Comparison of ENCODE assay signal across 18 cellular contexts in the genomic region with DNA sequence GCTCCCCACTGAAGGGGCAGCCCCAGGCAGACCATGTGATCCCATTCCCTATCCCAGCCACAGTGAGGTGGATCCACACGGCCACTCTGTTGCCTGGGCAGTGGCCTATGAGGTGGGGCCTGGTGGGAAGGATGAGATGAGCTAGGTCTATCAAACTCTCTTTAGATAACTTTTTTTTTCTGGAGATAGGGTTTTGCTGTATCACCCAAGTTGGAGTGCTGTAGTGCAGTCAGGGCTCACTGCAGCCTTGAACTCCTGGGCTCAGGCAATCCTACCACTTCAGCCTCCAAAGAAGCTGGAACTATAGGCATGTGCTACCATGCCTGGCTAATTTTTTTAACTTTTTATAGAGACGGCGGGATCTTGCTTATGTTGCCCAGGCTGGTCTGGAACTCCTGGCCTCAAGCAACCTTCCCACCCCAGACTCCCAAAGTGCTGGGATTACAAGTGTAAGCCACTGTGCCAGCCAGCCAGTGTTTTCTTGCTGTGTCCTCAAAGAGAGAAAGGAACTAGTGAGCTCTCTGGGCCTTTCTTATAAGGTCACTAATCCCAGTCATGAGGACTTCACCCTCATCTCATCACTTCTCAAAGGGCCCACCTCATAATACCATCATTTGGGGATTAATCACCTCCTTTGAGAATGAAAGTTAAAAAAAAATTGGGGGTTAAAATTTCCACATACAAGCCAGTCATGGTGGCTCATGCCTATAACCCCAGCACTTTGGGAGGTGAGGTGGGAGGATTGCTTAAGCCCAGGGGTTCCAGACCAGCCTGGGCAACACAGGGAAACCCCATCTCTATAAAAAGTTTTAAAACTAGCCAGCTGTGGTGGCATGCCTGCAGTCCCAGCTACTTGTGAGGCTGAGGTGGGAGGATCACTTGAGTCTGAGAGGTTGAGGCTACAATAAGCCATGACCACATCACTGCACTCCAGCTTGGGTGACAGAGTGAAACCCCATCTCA. TPM values are rescaled to one million over a fixed set of nuclear protein-coding genes. Genes with fewer than 3 reads are reported as not detected.
DNase-seq lines count a peak whose midpoint lies in the region; ATAC-seq, FAIRE-seq and TF ChIP-seq lines count a peak whose summit lies in the region.
"Had no signal": no experiment of that assay in that cellular context is flagged by ENCODE, and none has a peak within 500 bp of the region (broad histone marks: within the 10 kb centered on the region; RNA-seq: fewer than 3 reads in every experiment).

No MANE protein-coding gene starts in this region.

- TF ChIP-seq EP300 in K562 (IDR thresholded peaks at IDR 0.05; ENCODE audit: low read length), result no peak

- peaks cover 28% of the 10 kb centered on the region for H3K27me3 Mint-ChIP-seq in T-helper 2 cell treated with Interferon-gamma antibody and Interleukin-4, amounts not matched to agents 5 μg/mL and 100 μg/mL, for 36 hours (ENCODE audit: low read depth)
- H3K27me3 Mint-ChIP-seq in natural killer cell treated with Interleukin-12 subunit alpha and Interleukin-12 subunit beta and Interleukin-15 and Interleukin-18, amount 100 ng/mL, for 72 hours, result peaks cover 6 to 9% of the 10 kb centered on the region in 2 donors

- CTCF ChIA-PET in K562 (lab: Yijun Ruan, JAX; ENCODE audit: low intra/inter-chr PET ratio) (no interaction called here), HEK293T (lab: Yijun Ruan, JAX) (interaction anchor here (0.7 to 1.1 kb wide), 2 partner anchors 16 to 29 kb away, joined by 3 to 4 read pairs; no protein-coding TSS in a partner anchor)

- peaks cover 11% of the 10 kb centered on the region for H3K4me1 Mint-ChIP-seq in T-helper 2 cell treated with Interferon-gamma antibody and Interleukin-4, amounts not matched to agents 5 μg/mL and 100 μg/mL, for 36 hours (ENCODE audit: low read depth)
- peaks cover 15 to 30% of the 10 kb centered on the region in 2 donors for H3K4me1 Mint-ChIP-seq in natural killer cell treated with Interleukin-12 subunit alpha and Interleukin-12 subunit beta and Interleukin-15 and Interleukin-18, amount 100 ng/mL, for 72 hours (ENCODE audit: low read depth in 2 of 2)

- WGBS in K562 (ENCODE audit: insufficient coverage, low coverage, missing lambda C conversion rate), result 39% methylated on average over 3 of the region's 3 CpGs

- BruUV-seq in K562 (replicated peaks; lab: Mats Ljungman, UMichigan), result no TSS peak

- H3K36me3 Mint-ChIP-seq in T-helper 2 cell treated with Interferon-gamma antibody and Interleukin-4, amounts not matched to agents 5 μg/mL and 100 μg/mL, for 36 hours (ENCODE audit: low read depth), result no peaks in the 10 kb centered on the region
- H3K36me3 Mint-ChIP-seq in natural killer cell treated with Interleukin-12 subunit alpha and Interleukin-12 subunit beta and Interleukin-15 and Interleukin-18, amount 100 ng/mL, for 72 hours, result no peaks in the 10 kb centered on the region

- FAIRE-seq in K562 (lab: Jason Lieb, UNC), result no peak
- FAIRE-seq: colon had no signal

- no peak overlapping the region for H3K4me2 ChIP-seq in K562 (ENCODE audit: insufficient read depth, low read length)

- H4K20me1 ChIP-seq in K562 (replicated peaks; ENCODE audit: control insufficient read depth, insufficient read depth, low read length), result no peaks in the 10 kb centered on the region

- H3K9me3 ChIP-seq in K562 (replicated peaks; ENCODE audit: control insufficient read depth, insufficient read depth, low read depth, low read length), result no peaks in the 10 kb centered on the region
- H3K9me3 ChIP-seq: heart left ventricle, left lung, uterus had no signal

- H3K27me3 ChIP-seq in K562 (ENCODE audit: control insufficient read depth in 2 of 2, insufficient read depth in 2 of 2, low read length in 2 of 2), result no peaks in the 10 kb centered on the region
- H3K27me3 ChIP-seq: heart left ventricle, left lung, uterus had no signal

- ATAC-seq in K562, result peak; percentile 29
- ATAC-seq in natural killer cell treated with Interleukin-12 subunit alpha and Interleukin-12 subunit beta and Interleukin-15 and Interleukin-18, amount 100 ng/mL, for 72 hours, result peak; percentile 64 to 91
- ATAC-seq: heart left ventricle, left lung had no signal

- in situ Hi-C loops in K562 (cut with MboI), result no loop called here
- in situ Hi-C loops in G401 (cut with HindIII; ENCODE audit: low sequenced_read_pairs), result no loop called here

- TF ChIP-seq RAD21 in K562 (CRISPR knock-in tag; conservative IDR thresholded peaks at IDR 0.05 in 1 of 2, IDR thresholded peaks at IDR 0.05 in 1 of 2), result no peak

- TF ChIP-seq POLR2A in K562 (conservative IDR thresholded peaks at IDR 0.05), result no peak

- POLR2A ChIA-PET in K562 (lab: Yijun Ruan, JAX) (interaction anchor here (0.6 to 2.5 kb wide), 15 partner anchors 9 to 839 kb away, joined by 3 to 15 read pairs (median 3); partner anchors contain the start of gene H3-3A), HEK293T (lab: Yijun Ruan, JAX) (interaction anchor here (1.1 to 1.9 kb wide), 3 partner anchors 10 to 36 kb away, joined by 4 to 12 read pairs (median 5); partner anchors contain the start of gene H3-3A)

- H2AFZ ChIP-seq in K562 (ENCODE audit: low read depth, low read length), result no peak overlapping the region

- peaks cover 11 to 14% of the 10 kb centered on the region in 2 experiments; a peak in 4 of 5 replicates for H3K4me1 ChIP-seq in K562 (replicated peaks in 1 of 2; ENCODE audit: control insufficient read depth in 2 of 2, insufficient read depth in 2 of 2, low read length in 2 of 2)

- H3K27ac Mint-ChIP-seq in T-helper 2 cell treated with Interferon-gamma antibody and Interleukin-4, amounts not matched to agents 5 μg/mL and 100 μg/mL, for 36 hours, result no peak overlapping the region
- H3K27ac Mint-ChIP-seq in natural killer cell treated with Interleukin-12 subunit alpha and Interleukin-12 subunit beta and Interleukin-15 and Interleukin-18, amount 100 ng/mL, for 72 hours, result peak overlapping the region in 1 of 2 donors; percentile 80

- peak overlapping the region in 1 of 2 experiments; percentile 28; a peak in 1 of 4 replicates for H3K9ac ChIP-seq in K562 (ENCODE audit: insufficient read depth in 1 of 2, low read depth in 2 of 2, low read length in 2 of 2)

- H3K79me2 ChIP-seq in K562 (ENCODE audit: control insufficient read depth, insufficient read depth, low read length), result no peaks in the 10 kb centered on the region

- H3K4me3 ChIP-seq in K562, result no peak overlapping the region

- intact Hi-C loops in K562 (cut with micrococcal nuclease), result no loop called here

- H3K27ac ChIP-seq in K562 (ENCODE audit: extremely low read depth, low read depth, low read length), result no peak overlapping the region
- H3K27ac ChIP-seq: 22Rv1, heart left ventricle, left lung, uterus had no signal

- no peaks in the 10 kb centered on the region for H3K36me3 ChIP-seq in K562 (ENCODE audit: control insufficient read depth, insufficient read depth, low read length)
- H3K36me3 ChIP-seq: heart left ventricle, left lung, uterus had no signal

- no peaks in the 10 kb centered on the region for H3K9me1 ChIP-seq in K562 (ENCODE audit: control insufficient read depth, insufficient read depth, low read length)

- H3K4me3 Mint-ChIP-seq in T-helper 2 cell treated with Interferon-gamma antibody and Interleukin-4, amounts not matched to agents 5 μg/mL and 100 μg/mL, for 36 hours, result peak overlapping the region; percentile 87
- H3K4me3 Mint-ChIP-seq in natural killer cell treated with Interleukin-12 subunit alpha and Interleukin-12 subunit beta and Interleukin-15 and Interleukin-18, amount 100 ng/mL, for 72 hours, result peak overlapping the region; percentile 79

- DNase-seq in T-helper 2 cell treated with Interferon-gamma antibody and Interleukin-4, amounts not matched to agents 5 μg/mL and 100 μg/mL, for 36 hours (ENCODE audit: low spot score), result no peak
- DNase-seq in T-helper 2 cell (no peak), ELR (ENCODE audit: low read depth) (peak; percentile 32), K562 (ENCODE audit: extremely low read depth in 1 of 4, low spot score in 3 of 4) (no peak), G401 (ENCODE audit: low spot score) (no peak), HEK293T (ENCODE audit: extremely low spot score) (no peak), NCI-H1436 (lab: John Stamatoyannopoulos, UW) (no peak)
- DNase-seq in natural killer cell treated with Interleukin-12 subunit alpha and Interleukin-12 subunit beta and Interleukin-15 and Interleukin-18, amount 100 ng/mL, for 72 hours (ENCODE audit: low spot score), result peak; percentile 81
- DNase-seq: activated CD4-positive, alpha-beta T cell treated with anti-CD3 and anti-CD28 coated beads for 4 hours; activated CD8-positive, alpha-beta memory T cell treated with anti-CD3 and anti-CD28 coated beads, Interleukin-2, amount 50 U/mL, for 4 hours; activated naive CD4-positive, alpha-beta T cell treated with anti-CD3 and anti-CD28 coated beads, Interleukin-2, amount 50 U/mL, for 16 hours; left lung; midbrain; NCI-H524 treated with DMSO at 0.1 percent for 48 hours; uterus had no signal

- TF ChIP-seq CTCF in K562 (IDR thresholded peaks at IDR 0.05 in 2 of 3, conservative IDR thresholded peaks at IDR 0.05 in 1 of 3; ENCODE audit: insufficient read depth in 2 of 3, low read depth in 1 of 3, low read length in 3 of 3), result no peak

- H3K9me3 Mint-ChIP-seq in T-helper 2 cell treated with Interferon-gamma antibody and Interleukin-4, amounts not matched to agents 5 μg/mL and 100 μg/mL, for 36 hours, result no peaks in the 10 kb centered on the region
- no peaks in the 10 kb centered on the region for H3K9me3 Mint-ChIP-seq in natural killer cell treated with Interleukin-12 subunit alpha and Interleukin-12 subunit beta and Interleukin-15 and Interleukin-18, amount 100 ng/mL, for 72 hours

RNA-seq across cellular contexts. Expression of gene H3-3A, which starts 36.6 kb away (rescaled TPM):
- 33.3 and 126 TPM in 2 replicates for total RNA-seq in K562 (2011; cell fraction: chromatin; rRNA removed; ENCODE audit: low replicate concordance)
- total RNA-seq in K562 (2011; cell fraction: nucleolus; rRNA removed), result 45.1 and 46.9 TPM in 2 replicates
- total RNA-seq in K562 (2011; cell fraction: nucleoplasm; rRNA removed), result 88.2 and 158 TPM in 2 replicates
- 412 and 510 TPM in 2 replicates for total RNA-seq in K562 (2014; rRNA removed)
- 517 and 565 TPM in 2 replicates for total RNA-seq in K562 (2014; rRNA removed; fragmentation: Illumina TruSeq; extraction: Trizol)
- total RNA-seq in K562 (2015; rRNA removed; fragmentation: Illumina TruSeq; extraction: Trizol), result 394 and 426 TPM in 2 replicates
- 808 and 835 TPM in 2 replicates for total RNA-seq in K562 (2021)
- 812 and 877 TPM in 2 replicates for polyA plus RNA-seq in K562 (2011; rRNA removed)
- 605 and 678 TPM in 2 replicates for polyA plus RNA-seq in K562 (2011; cell fraction: cytosol; rRNA removed)
- 136 and 194 TPM in 2 replicates for polyA plus RNA-seq in K562 (2011; cell fraction: nucleus; rRNA removed)
- polyA plus RNA-seq in K562 (2012), result 834 and 880 TPM in 2 replicates
- 758 and 923 TPM in 2 replicates for polyA plus RNA-seq in K562 (2014; fragmentation: Illumina TruSeq; extraction: Trizol)
- polyA plus RNA-seq in K562 (2014; fragmentation: Nextera tagmentation; extraction: Ambion mirVana), result 100 to 1,000 TPM; 543 to 591 TPM
- polyA plus RNA-seq in K562 (2014; rRNA removed), result 975 and 1,083 TPM in 2 replicates
- 127 and 157 TPM in 2 replicates for polyA minus RNA-seq in K562 (2011; rRNA and poly(A)+ RNA removed)
- polyA minus RNA-seq in K562 (2011; cell fraction: cytosol; rRNA and poly(A)+ RNA removed), result 116 and 160 TPM in 2 replicates
- 24.4 and 52.3 TPM in 2 replicates for polyA minus RNA-seq in K562 (2011; cell fraction: nucleus; rRNA and poly(A)+ RNA removed)
- 100 to 1,000 TPM; 174 to 259 TPM for total RNA-seq in natural killer cell treated with Interleukin-12 subunit alpha and Interleukin-12 subunit beta and Interleukin-15 and Interleukin-18, amount 100 ng/mL, for 72 hours
- 250 and 310 TPM in 2 replicates for total RNA-seq in G401 (2014; rRNA removed; shearing (Covaris generic))

Comparison
In these comparisons a context has a peak if more than half of its experiments do, and no peak if none do; other contexts are left out.
1. DNase-seq: peak in ELR (single experiment) and natural killer cell treated with Interleukin-12 subunit alpha and Interleukin-12 subunit beta and Interleukin-15 and Interleukin-18, amount 100 ng/mL, for 72 hours (single experiment); none in T-helper 2 cell treated with Interferon-gamma antibody and Interleukin-4, amounts not matched to agents 5 μg/mL and 100 μg/mL, for 36 hours (single experiment), T-helper 2 cell (0 of 5), K562 (0 of 4), G401 (single experiment), HEK293T (single experiment) and NCI-H1436 (single experiment).